ENCODE assay signal across 1 cellular context in genomic region chr19:13866463-13867046, GRCh38.
TF ChIP-seq lines count a peak whose summit lies in the region.

No MANE protein-coding gene starts in this region.

TF ChIP-seq in IMR-90, 13 proteins besides CTCF, POLR2A, EP300 and RAD21 (continued from another document):
- TF ChIP-seq RFX5 (IDR thresholded peaks at IDR 0.05; ENCODE audit: low read depth, low read length) (no peak), MAFK (IDR thresholded peaks at IDR 0.05; ENCODE audit: low read depth, low read length) (no peak), FOS (IDR thresholded peaks at IDR 0.05; ENCODE audit: low read depth, low read length) (no peak), MAZ (IDR thresholded peaks at IDR 0.05; ENCODE audit: borderline replicate concordance, low read depth, low read length) (no peak), MXI1 (IDR thresholded peaks at IDR 0.05; ENCODE audit: borderline replicate concordance, low read depth, low read length) (no peak), RCOR1 (IDR thresholded peaks at IDR 0.05; ENCODE audit: insufficient replicate concordance, low read length) (no peak)
TF ChIP-seq in IMR-90: peak in this region for 0.
